ENCODE assay signal across 9 cellular contexts in the genomic region with DNA sequence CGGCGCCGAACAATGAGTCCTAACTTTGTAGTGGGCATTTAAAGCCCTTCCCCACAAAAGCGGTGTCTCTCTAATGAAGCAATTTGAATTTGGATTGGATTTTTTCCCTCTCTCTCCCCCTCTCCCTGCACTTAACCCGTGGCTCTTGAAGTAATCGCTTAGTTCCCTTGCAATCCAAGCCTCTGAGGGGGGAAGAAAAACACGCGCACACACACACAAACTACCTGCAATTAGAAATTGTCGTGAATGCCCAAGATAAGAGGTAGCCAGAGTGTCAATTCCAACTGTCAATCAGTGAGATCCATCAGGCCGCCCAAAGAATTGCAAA. TPM values are rescaled to one million over a fixed set of nuclear protein-coding genes. Genes with fewer than 3 reads are reported as not detected.
DNase-seq lines count a peak whose midpoint lies in the region; ATAC-seq and TF ChIP-seq lines count a peak whose summit lies in the region.
"Had no signal": no experiment of that assay in that cellular context is flagged by ENCODE, and none has a peak within 500 bp of the region (broad histone marks: within the 10 kb centered on the region; RNA-seq: fewer than 3 reads in every experiment).

No MANE protein-coding gene starts in this region.

- H3K4me1 ChIP-seq in right cardiac atrium (ENCODE audit: control insufficient read depth, insufficient read depth, low read length), result no peaks in the 10 kb centered on the region
- H3K4me1 ChIP-seq in SJCRH30, result no peaks in the 10 kb centered on the region
- H3K4me1 ChIP-seq in lung (ENCODE audit: control insufficient read depth in 2 of 2, insufficient read depth in 2 of 2, low read length in 2 of 2), result peaks cover 0 to 10% of the 10 kb centered on the region in 2 donors
- H3K4me1 ChIP-seq in vagina, result peaks cover 34% of the 10 kb centered on the region

- no peak overlapping the region for H3K27ac ChIP-seq in right cardiac atrium (ENCODE audit: low read length)
- no peak overlapping the region for H3K27ac ChIP-seq in SJCRH30
- no peak overlapping the region for H3K27ac ChIP-seq in lung (ENCODE audit: low read depth in 1 of 2, low read length in 1 of 2)
- no peak overlapping the region for H3K27ac ChIP-seq in vagina

- DNase-seq in right cardiac atrium, result no peak
- DNase-seq in left cardiac atrium, result no peak
- DNase-seq in SJCRH30, result no peak
- DNase-seq in lung (ENCODE audit: low spot score), result no peak
- DNase-seq in vagina (ENCODE audit: extremely low spot score in 2 of 2), result no peak
- DNase-seq in OCI-M1 (lab: John Stamatoyannopoulos, UW), result no peak
- no peak for DNase-seq in SW480 (ENCODE audit: low spot score)
- no peak for DNase-seq in foreskin melanocyte
- DNase-seq: NCI-H2029 treated with DMSO at 0.1 percent for 48 hours had no signal

- H3K9me3 ChIP-seq in right cardiac atrium (ENCODE audit: control insufficient read depth, low read length), result no peaks in the 10 kb centered on the region
- H3K9me3 ChIP-seq in SJCRH30 (replicated peaks), result no peaks in the 10 kb centered on the region
- peaks cover 0 to 5% of the 10 kb centered on the region in 2 donors for H3K9me3 ChIP-seq in lung (ENCODE audit: control insufficient read depth in 2 of 2, insufficient read depth in 1 of 2, low read length in 1 of 2)
- no peaks in the 10 kb centered on the region for H3K9me3 ChIP-seq in vagina

- TF ChIP-seq CTCF in lung (IDR thresholded peaks at IDR 0.05; ENCODE audit: control extremely low read depth, extremely low read depth), result no peak
- TF ChIP-seq CTCF in vagina (IDR thresholded peaks at IDR 0.05), result no peak

- H3K27me3 ChIP-seq in right cardiac atrium (ENCODE audit: control insufficient read depth, insufficient read depth), result no peaks in the 10 kb centered on the region
- peaks cover 17% of the 10 kb centered on the region; the same call in 1 of the 2 replicates for H3K27me3 ChIP-seq in SJCRH30
- no peaks in the 10 kb centered on the region for H3K27me3 ChIP-seq in lung (ENCODE audit: control insufficient read depth, insufficient read depth)
- H3K27me3 ChIP-seq in vagina, result peaks cover 32% of the 10 kb centered on the region

- peak overlapping the region; percentile 36 for H3K4me3 ChIP-seq in right cardiac atrium (ENCODE audit: low read length)
- peak overlapping the region; percentile 67 for H3K4me3 ChIP-seq in SJCRH30
- H3K4me3 ChIP-seq in lung, result peak overlapping the region; percentile 9
- peak overlapping the region; percentile 42 to 44 for H3K4me3 ChIP-seq in vagina

- intact Hi-C loops in right cardiac atrium (cut with DNase I) (no loop called here), left cardiac atrium (cut with DNase I) (no loop called here), vagina (cut with DNase I) (no loop called here)

- ATAC-seq in right cardiac atrium (no peak), left cardiac atrium (no peak), lung (ENCODE audit: insufficient read depth, low FRiP score) (no peak)

- WGBS in right cardiac atrium, result 8% methylated on average over 10 of the region's 10 CpGs
- WGBS in lung, 2 donors, result 10 to 32% methylated on average over 10 of the region's 10 CpGs

- TF ChIP-seq POLR2A in vagina (IDR thresholded peaks at IDR 0.05), result no peak

- no peaks in the 10 kb centered on the region for H3K36me3 ChIP-seq in SJCRH30
- no peaks in the 10 kb centered on the region for H3K36me3 ChIP-seq in lung (ENCODE audit: control insufficient read depth in 2 of 2, insufficient read depth in 2 of 2, low read length in 2 of 2)
- H3K36me3 ChIP-seq in vagina, result no peaks in the 10 kb centered on the region

RNA-seq across cellular contexts. Expression of a gene that starts 1.2 kb away (rescaled TPM):
- 1 to 10 TPM; 1.2 to 6.4 (median 1.8) TPM for total RNA-seq in right cardiac atrium
- polyA plus RNA-seq in right cardiac atrium, result 2.9 TPM
- total RNA-seq in left cardiac atrium, result 10 to 100 TPM in 1 of 2 donors, 1 to 10 TPM in 1; 6.1 to 11.3 TPM
- total RNA-seq in SJCRH30 (2014; rRNA removed; shearing (Covaris generic)), result 6.1 and 6.3 TPM in 2 replicates
- total RNA-seq in lung, result 10 to 100 TPM in 1 of 2 donors, 1 to 10 TPM in 1; 3.2 to 11.3 TPM
- polyA plus RNA-seq in lung, result 1 to 10 TPM; 3.7 to 5.0 TPM
- 8.1 TPM for total RNA-seq in vagina

RNA-seq across cellular contexts. Expression of a gene that starts 37.1 kb away (rescaled TPM):
- 10 to 100 TPM; 30.4 to 36.2 (median 33.2) TPM for total RNA-seq in right cardiac atrium
- 13.8 TPM for polyA plus RNA-seq in right cardiac atrium
- total RNA-seq in left cardiac atrium, result 10 to 100 TPM; 30.3 to 32.5 TPM
- 23.9 and 29.4 TPM in 2 replicates for total RNA-seq in SJCRH30 (2014; rRNA removed; shearing (Covaris generic))
- 10 to 100 TPM; 15.4 to 20.5 TPM for total RNA-seq in lung
- 1 to 10 TPM; 5.5 to 9.4 TPM for polyA plus RNA-seq in lung
- total RNA-seq in vagina, result 11.3 TPM

RNA-seq across cellular contexts. Expression of a gene that starts 37.1 kb away (rescaled TPM):
- total RNA-seq in right cardiac atrium (10 to 100 TPM; 24.9 to 33.8 (median 28.7) TPM), left cardiac atrium (10 to 100 TPM; 32.1 to 32.9 TPM), lung (10 to 100 TPM; 31.9 to 43.9 TPM), vagina (38.5 TPM)
- polyA plus RNA-seq in right cardiac atrium (23.1 TPM), lung (10 to 100 TPM; 22.3 to 30.4 TPM)
- total RNA-seq in SJCRH30 (2014; rRNA removed; shearing (Covaris generic)), result 68.0 and 72.0 TPM in 2 replicates

Comparison
In these comparisons a context has a peak if more than half of its experiments do, and no peak if none do; other contexts are left out.
1. H3K4me3 ChIP-seq: peak in every context shown above with its lines; median percentile 67 in SJCRH30; 43 in vagina; 36 in right cardiac atrium; 9 in lung.